Comparison of ENCODE assay signal across 7 cellular contexts in genomic region chr2:7384773-7385349, GRCh38.
"Had no signal": no experiment of that assay in that cellular context is flagged by ENCODE, and none has a peak within 500 bp of the region (broad histone marks: within the 10 kb centered on the region; RNA-seq: fewer than 3 reads in every experiment).

No MANE protein-coding gene starts in this region.

- DNase-seq: H9, HCEC 1CT, IMR-90, KG1 had no signal

- H3K9me3 Mint-ChIP-seq: GM23338 had no signal

- ATAC-seq: GM23338, K562 had no signal

- H3K4me1 Mint-ChIP-seq: GM23338, H9 had no signal

- H3K27ac ChIP-seq: HL-60 had no signal

- H3K4me3 ChIP-seq: GM23338, K562 had no signal

- H3K27ac Mint-ChIP-seq: GM23338, H9 had no signal

- H3K4me2 ChIP-seq: GM23338 had no signal

- H3K4me3 Mint-ChIP-seq: GM23338, H9 had no signal
